In genomic region chr9:126622872-126623271, GRCh38 we compare ENCODE assay signal across 23 cellular contexts. TPM values are rescaled to one million over a fixed set of nuclear protein-coding genes. Genes with fewer than 3 reads are reported as not detected.
"Had no signal": no experiment of that assay in that cellular context is flagged by ENCODE, and none has a peak within 500 bp of the region (broad histone marks: within the 10 kb centered on the region; RNA-seq: fewer than 3 reads in every experiment).

No MANE protein-coding gene starts in this region.

- H3K4me3 ChIP-seq: esophagus muscularis mucosa, gastrocnemius medialis, heart right ventricle, left lung, lower lobe of right lung, pancreas, suprapubic skin, thyroid gland had no signal

- H3K27ac ChIP-seq: epithelial cell of prostate, esophagus muscularis mucosa, gastrocnemius medialis, heart right ventricle, left lung, lower lobe of right lung, pancreas, suprapubic skin, thyroid gland had no signal

- H3K36me3 Mint-ChIP-seq: natural killer cell treated with Interleukin-12 subunit alpha and Interleukin-12 subunit beta and Interleukin-15 and Interleukin-18, amount 100 ng/mL, for 72 hours had no signal

- H3K27ac Mint-ChIP-seq: natural killer cell treated with Interleukin-12 subunit alpha and Interleukin-12 subunit beta and Interleukin-15 and Interleukin-18, amount 100 ng/mL, for 72 hours; progenitor cell of endocrine pancreas; type B pancreatic cell had no signal

- ATAC-seq: gastrocnemius medialis; heart right ventricle; left lung; lower lobe of right lung; natural killer cell treated with Interleukin-12 subunit alpha and Interleukin-12 subunit beta and Interleukin-15 and Interleukin-18, amount 100 ng/mL, for 72 hours; pancreas; right cardiac atrium; stimulated activated naive CD8-positive, alpha-beta T cell treated with anti-CD3 and anti-CD28 coated beads, Interleukin-15, Interleukin-2, amounts not matched to agents 100 U/mL and 50 U/mL, for 24 hours had no signal

- H3K36me3 ChIP-seq: esophagus muscularis mucosa, gastrocnemius medialis, heart right ventricle, left lung, lower lobe of right lung, pancreas, suprapubic skin, thyroid gland had no signal

- H3K4me1 ChIP-seq: pancreas had no signal

- H3K4me3 Mint-ChIP-seq: natural killer cell treated with Interleukin-12 subunit alpha and Interleukin-12 subunit beta and Interleukin-15 and Interleukin-18, amount 100 ng/mL, for 72 hours had no signal

- DNase-seq: effector memory CD4-positive, alpha-beta T cell; gastrocnemius medialis; heart right ventricle; hypothalamus; islet precursor cell; lower lobe of right lung; mesenchymal stem cell; midbrain; occipital lobe; small intestine; stimulated activated CD4-positive, alpha-beta T cell treated with anti-CD3 and anti-CD28 coated beads, Interleukin-12 subunit alpha, Interleukin-12 subunit beta, amount 100 ng/mL, for 4 hours; stimulated activated naive CD8-positive, alpha-beta T cell treated with anti-CD3 and anti-CD28 coated beads, Interleukin-15, Interleukin-2, amounts not matched to agents 100 U/mL and 50 U/mL, for 24 hours; thyroid gland had no signal

- H3K9me3 ChIP-seq: esophagus muscularis mucosa, gastrocnemius medialis, heart right ventricle, left lung, lower lobe of right lung, pancreas, suprapubic skin, thyroid gland had no signal

- H3K9me3 Mint-ChIP-seq: natural killer cell treated with Interleukin-12 subunit alpha and Interleukin-12 subunit beta and Interleukin-15 and Interleukin-18, amount 100 ng/mL, for 72 hours; type B pancreatic cell had no signal

RNA-seq across cellular contexts. Expression of gene LMX1B, which starts 9.1 kb away (rescaled TPM):
- total RNA-seq: fibroblast of villous mesenchyme; natural killer cell treated with Interleukin-12 subunit alpha and Interleukin-12 subunit beta and Interleukin-15 and Interleukin-18, amount 100 ng/mL, for 72 hours; occipital lobe had no signal
